ENCODE assay signal across 11 cellular contexts in genomic region chr2:39492701-39493100, GRCh38. TPM values are rescaled to one million over a fixed set of nuclear protein-coding genes. Genes with fewer than 3 reads are reported as not detected.
DNase-seq lines count a peak whose midpoint lies in the region; ATAC-seq and TF ChIP-seq lines count a peak whose summit lies in the region.
"Had no signal": no experiment of that assay in that cellular context is flagged by ENCODE, and none has a peak within 500 bp of the region (broad histone marks: within the 10 kb centered on the region; RNA-seq: fewer than 3 reads in every experiment).

No MANE protein-coding gene starts in this region.

- no peaks in the 10 kb centered on the region for H3K27me3 ChIP-seq in Karpas-422 (ENCODE audit: low read length)
- no peaks in the 10 kb centered on the region for H3K27me3 ChIP-seq in adrenal gland

- TF ChIP-seq CTCF in CD14-positive monocyte (IDR thresholded peaks at IDR 0.05) (no peak), adrenal gland (IDR thresholded peaks at IDR 0.05) (no peak)

- intact Hi-C loops in CD14-positive monocyte (cut with micrococcal nuclease), result loop anchor here in 1 of 2 donors (10.0 kb wide), 1 partner anchor 368 kb away; the partner anchor contains the start of gene SOS1
- intact Hi-C loops in adrenal gland (cut with DNase I), result no loop called here

- H3K36me3 Mint-ChIP-seq in CD14-positive monocyte (peaks cover 0 to 2% of the 10 kb centered on the region in 2 donors), memory B cell (no peaks in the 10 kb centered on the region)
- H3K36me3 Mint-ChIP-seq: mesothelial cell of epicardium had no signal

- H3K27ac Mint-ChIP-seq in CD14-positive monocyte (peak overlapping the region; percentile 95 to 100 (median 98)), memory B cell (peak overlapping the region; percentile 42)
- H3K27ac Mint-ChIP-seq: mesothelial cell of epicardium had no signal

- H3K27ac ChIP-seq in Karpas-422 (ENCODE audit: low read length) (peak overlapping the region; percentile 92), adrenal gland (peak overlapping the region in 4 of 5 donors; percentile 20 to 70 (median 30))

- peaks cover 39% of the 10 kb centered on the region for H3K4me1 ChIP-seq in Karpas-422 (ENCODE audit: low read length)
- H3K4me1 ChIP-seq in adrenal gland (replicated peaks in 1 of 2), result peaks cover 15 to 29% of the 10 kb centered on the region in 2 donors

- H3K79me2 ChIP-seq in Karpas-422 (ENCODE audit: low read length), result no peaks in the 10 kb centered on the region

- peaks cover 0 to 2% (median 0%) of the 10 kb centered on the region in 7 donors for H3K9me3 Mint-ChIP-seq in CD14-positive monocyte
- H3K9me3 Mint-ChIP-seq in memory B cell, result no peaks in the 10 kb centered on the region
- H3K9me3 Mint-ChIP-seq: mesothelial cell of epicardium had no signal

- DNase-seq in CD14-positive monocyte (ENCODE audit: low spot score) (no peak), Karpas-422 (no peak), adrenal gland (no peak), memory B cell (ENCODE audit: low spot score in 2 of 2) (no peak), amniotic stem cell (lab: John Stamatoyannopoulos, UW) (no peak), inferior parietal cortex (ENCODE audit: extremely low spot score) (no peak), T-helper 1 cell (no peak)
- DNase-seq: cerebellar nuclear complex, NCI-H2029 treated with DMSO at 0.1 percent for 48 hours had no signal

- no peaks in the 10 kb centered on the region for H3K9me3 ChIP-seq in Karpas-422 (ENCODE audit: low read length)
- H3K9me3 ChIP-seq in adrenal gland (replicated peaks in 1 of 3), result no peaks in the 10 kb centered on the region

- no peaks in the 10 kb centered on the region for H4K20me1 ChIP-seq in Karpas-422 (ENCODE audit: insufficient read depth, low read depth, low read length)

- peaks cover 46% of the 10 kb centered on the region for H3K4me1 Mint-ChIP-seq in CD14-positive monocyte
- H3K4me1 Mint-ChIP-seq in memory B cell, result peaks cover 19% of the 10 kb centered on the region

- no peak for TF ChIP-seq POLR2A in adrenal gland (IDR thresholded peaks at IDR 0.05)

- H3K9ac ChIP-seq in Karpas-422 (ENCODE audit: low read length), result peak overlapping the region; percentile 31

- H3K4me2 ChIP-seq in Karpas-422 (ENCODE audit: low read depth, low read length, poor library complexity, severe bottlenecking), result peak overlapping the region; percentile 78

- peak overlapping the region; percentile 55 for H3K4me3 ChIP-seq in Karpas-422 (ENCODE audit: low read length)
- no peak overlapping the region for H3K4me3 ChIP-seq in adrenal gland

- H3K4me3 Mint-ChIP-seq in CD14-positive monocyte, result peak overlapping the region; percentile 24 to 74
- no peak overlapping the region for H3K4me3 Mint-ChIP-seq in memory B cell
- H3K4me3 Mint-ChIP-seq: mesothelial cell of epicardium had no signal

- H3K36me3 ChIP-seq in Karpas-422 (ENCODE audit: insufficient read depth, low read length), result no peaks in the 10 kb centered on the region
- H3K36me3 ChIP-seq in adrenal gland (replicated peaks in 1 of 2), result no peaks in the 10 kb centered on the region

- ATAC-seq in memory B cell (ENCODE audit: low read depth) (no peak), HG03378 (IDR thresholded peaks at IDR 0.05; ENCODE audit: unreplicated experiment) (no peak)

- no peaks in the 10 kb centered on the region for H3K9me2 ChIP-seq in Karpas-422 (replicated peaks; ENCODE audit: insufficient read depth, low read length)

- H3K27me3 Mint-ChIP-seq in CD14-positive monocyte (ENCODE audit: low read depth in 3 of 3) (peaks cover 5 to 6% (median 6%) of the 10 kb centered on the region in 3 donors), memory B cell (peaks cover 10% of the 10 kb centered on the region)

- peak overlapping the region; percentile 38; the same call in 1 of the 2 replicates for H2AFZ ChIP-seq in Karpas-422 (ENCODE audit: low read length)

RNA-seq across cellular contexts. Expression of gene MAP4K3, which starts 55.6 kb away (rescaled TPM):
- polyA plus RNA-seq in CD14-positive monocyte (1 to 10 TPM; 1.0 to 4.0 TPM), adrenal gland (10 to 100 TPM; 15.4 to 36.4 (median 16.7) TPM)
- total RNA-seq in Karpas-422 (2014; rRNA removed; shearing (Covaris generic); ENCODE audit: low replicate concordance), result 7.2 and 11.5 TPM in 2 replicates
- total RNA-seq in adrenal gland, result 10 to 100 TPM; 27.3 to 79.7 (median 45.0) TPM
